Comparison of ENCODE assay signal across 36 cellular contexts in genomic region chr18:1273469-1273868, GRCh38.
"Had no signal": no experiment of that assay in that cellular context is flagged by ENCODE, and none has a peak within 500 bp of the region (broad histone marks: within the 10 kb centered on the region; RNA-seq: fewer than 3 reads in every experiment).

No MANE protein-coding gene starts in this region.

- H3K36me3 Mint-ChIP-seq: activated CD4-positive, alpha-beta memory T cell treated with anti-CD3 and anti-CD28 coated beads for 36 hours; activated naive CD4-positive, alpha-beta T cell treated with anti-CD3 and anti-CD28 coated beads, Interleukin-2, amount 50 U/mL, for 72 hours; activated naive CD8-positive, alpha-beta T cell treated with anti-CD3 and anti-CD28 coated beads for 36 hours had no signal

- H3K36me3 ChIP-seq: adrenal gland, brain microvascular endothelial cell, breast epithelium had no signal

- H3K4me1 ChIP-seq: adrenal gland, breast epithelium had no signal

- H3K4me1 Mint-ChIP-seq: activated B cell treated with CpG ODN at 0.5 μM for 24 hours; activated CD4-positive, alpha-beta T cell treated with anti-CD3 and anti-CD28 coated beads, Interleukin-2, amount 10 ng/mL, durations not matched to agents 24 days and 14 days; activated naive CD8-positive, alpha-beta T cell treated with anti-CD3 and anti-CD28 coated beads for 36 hours; activated T-helper 17 cell treated with anti-CD3 and anti-CD28 coated beads, Interleukin-2, amount 50 U/mL, for 72 hours had no signal

- DNase-seq: activated B cell treated with CpG ODN at 0.5 μM for 24 hours; activated CD4-positive, alpha-beta memory T cell treated with anti-CD3 and anti-CD28 coated beads for 36 hours; activated CD4-positive, alpha-beta T cell treated with anti-CD3 and anti-CD28 coated beads for 4 hours; activated CD4-positive, alpha-beta T cell treated with anti-CD3 and anti-CD28 coated beads, Interleukin-2, amount 10 ng/mL, durations not matched to agents 24 days and 14 days; activated CD4-positive, alpha-beta T cell treated with anti-CD3 and anti-CD28 coated beads, Interleukin-2, amount 50 U/mL, for 1 hour; activated CD4-positive, alpha-beta T cell treated with anti-CD3 and anti-CD28 coated beads, Interleukin-2, amount 50 U/mL, for 4 hours; activated CD4-positive, CD25-positive, alpha-beta regulatory T cell treated with anti-CD3 and anti-CD28 coated beads, Interleukin-2, amount 50 U/mL, for 72 hours; activated CD8-positive, alpha-beta memory T cell treated with anti-CD3 and anti-CD28 coated beads, Interleukin-2, amount 50 U/mL, for 4 hours; activated CD8-positive, alpha-beta T cell treated with anti-CD3 and anti-CD28 coated beads for 36 hours; activated effector memory CD4-positive, alpha-beta T cell treated with anti-CD3 and anti-CD28 coated beads, Interleukin-2, amount 50 U/mL, for 16 hours; activated gamma-delta T cell treated with Interleukin-2 at 50 U/mL for 16 hours; activated naive CD4-positive, alpha-beta T cell; activated naive CD4-positive, alpha-beta T cell treated with anti-CD3 and anti-CD28 coated beads for 36 hours; activated naive CD4-positive, alpha-beta T cell treated with anti-CD3 and anti-CD28 coated beads, Interleukin-2, amount 50 U/mL, for 16 hours; activated naive CD8-positive, alpha-beta T cell treated with anti-CD3 and anti-CD28 coated beads for 36 hours; activated T-cell treated with anti-CD3 and anti-CD28 coated beads for 4 hours; activated T-cell treated with anti-CD3 and anti-CD28 coated beads, Interleukin-2, amount 50 U/mL, for 1 hour; activated T-cell treated with anti-CD3 and anti-CD28 coated beads, Interleukin-2, amount 50 U/mL, for 4 hours; activated T-cell treated with anti-CD3 and anti-CD28 coated beads, Interleukin-2, amount 50 U/mL, for 72 hours; adrenal gland; amniotic stem cell; aorta; body of pancreas; brain microvascular endothelial cell; central memory CD4-positive, alpha-beta T cell; T-helper 2 cell; T-helper 9 cell had no signal

- ATAC-seq: activated CD8-positive, alpha-beta T cell treated with anti-CD3 and anti-CD28 coated beads for 36 hours; activated naive CD4-positive, alpha-beta T cell treated with anti-CD3 and anti-CD28 coated beads, Interleukin-2, amount 50 U/mL, for 72 hours; activated T-cell treated with anti-CD3 and anti-CD28 coated beads, Interleukin-2, amount 50 U/mL, for 4 hours; activated T-cell treated with anti-CD3 and anti-CD28 coated beads, Interleukin-2, amount 50 U/mL, for 72 hours; activated T-helper 17 cell treated with anti-CD3 and anti-CD28 coated beads, Interleukin-2, amount 50 U/mL, for 72 hours; body of pancreas had no signal

- H3K27me3 Mint-ChIP-seq: activated B cell treated with CpG ODN at 0.5 μM for 24 hours; activated CD4-positive, alpha-beta memory T cell treated with anti-CD3 and anti-CD28 coated beads for 36 hours; activated CD4-positive, alpha-beta T cell treated with anti-CD3 and anti-CD28 coated beads, Interleukin-2, amount 10 ng/mL, durations not matched to agents 24 days and 14 days; activated CD8-positive, alpha-beta T cell treated with anti-CD3 and anti-CD28 coated beads for 36 hours; activated naive CD8-positive, alpha-beta T cell treated with anti-CD3 and anti-CD28 coated beads for 36 hours; activated T-helper 17 cell treated with anti-CD3 and anti-CD28 coated beads, Interleukin-2, amount 50 U/mL, for 72 hours had no signal

- H3K4me3 Mint-ChIP-seq: activated B cell treated with CpG ODN at 0.5 μM for 24 hours; activated CD4-positive, alpha-beta memory T cell treated with anti-CD3 and anti-CD28 coated beads for 36 hours; activated CD4-positive, alpha-beta T cell treated with anti-CD3 and anti-CD28 coated beads, Interleukin-2, amount 10 ng/mL, durations not matched to agents 24 days and 14 days; activated CD8-positive, alpha-beta T cell treated with anti-CD3 and anti-CD28 coated beads for 36 hours; activated naive CD4-positive, alpha-beta T cell treated with anti-CD3 and anti-CD28 coated beads for 36 hours; activated naive CD8-positive, alpha-beta T cell treated with anti-CD3 and anti-CD28 coated beads for 36 hours; activated T-cell treated with anti-CD3 and anti-CD28 coated beads, Interleukin-2, amount 50 U/mL, for 4 hours; activated T-cell treated with anti-CD3 and anti-CD28 coated beads, Interleukin-2, amount 50 U/mL, for 72 hours; activated T-helper 1 cell treated with anti-CD3 and anti-CD28 coated beads, Interleukin-12 subunit alpha, Interleukin-12 subunit beta, Interleukin-2, Interleukin-4 antibody, amounts not matched to agents 30 ng/mL and 10 ng/mL and 1 ng/mL, durations not matched to agents 14 hours and 24 hours and 36 hours; activated T-helper 17 cell treated with anti-CD3 and anti-CD28 coated beads, Interleukin-2, amount 50 U/mL, for 72 hours; T-helper 1 cell treated with Interleukin-12 subunit alpha and Interleukin-12 subunit beta and Interleukin-4 antibody, amounts not matched to agents 30 μg/mL and 1 μg/mL, for 36 hours; T-helper 2 cell treated with Interferon-gamma antibody and Interleukin-4, amounts not matched to agents 5 μg/mL and 100 μg/mL, for 36 hours had no signal

- H3K4me3 ChIP-seq: adrenal gland, body of pancreas, breast epithelium had no signal

- H3K27ac Mint-ChIP-seq: activated B cell treated with CpG ODN at 0.5 μM for 24 hours; activated CD4-positive, alpha-beta memory T cell treated with anti-CD3 and anti-CD28 coated beads for 36 hours; activated CD4-positive, alpha-beta T cell treated with anti-CD3 and anti-CD28 coated beads, Interleukin-2, amount 10 ng/mL, durations not matched to agents 24 days and 14 days; activated CD8-positive, alpha-beta T cell treated with anti-CD3 and anti-CD28 coated beads for 36 hours; activated naive CD4-positive, alpha-beta T cell treated with anti-CD3 and anti-CD28 coated beads for 36 hours; activated naive CD4-positive, alpha-beta T cell treated with anti-CD3 and anti-CD28 coated beads, Interleukin-2, amount 50 U/mL, for 72 hours; activated naive CD8-positive, alpha-beta T cell treated with anti-CD3 and anti-CD28 coated beads for 36 hours; activated T-cell treated with anti-CD3 and anti-CD28 coated beads, Interleukin-2, amount 50 U/mL, for 72 hours; activated T-helper 1 cell treated with anti-CD3 and anti-CD28 coated beads, Interleukin-12 subunit alpha, Interleukin-12 subunit beta, Interleukin-2, Interleukin-4 antibody, amounts not matched to agents 30 ng/mL and 10 ng/mL and 1 ng/mL, durations not matched to agents 14 hours and 24 hours and 36 hours; activated T-helper 17 cell treated with anti-CD3 and anti-CD28 coated beads, Interleukin-2, amount 50 U/mL, for 72 hours; T-helper 1 cell treated with Interleukin-12 subunit alpha and Interleukin-12 subunit beta and Interleukin-4 antibody, amounts not matched to agents 30 μg/mL and 1 μg/mL, for 36 hours; T-helper 2 cell treated with Interferon-gamma antibody and Interleukin-4, amounts not matched to agents 5 μg/mL and 100 μg/mL, for 36 hours had no signal

- H3K27ac ChIP-seq: adrenal gland, body of pancreas, brain microvascular endothelial cell, breast epithelium, VCaP had no signal

- FAIRE-seq: astrocyte, TTC549 had no signal

- H3K9me3 Mint-ChIP-seq: activated CD4-positive, alpha-beta memory T cell treated with anti-CD3 and anti-CD28 coated beads for 36 hours; activated CD4-positive, alpha-beta T cell treated with anti-CD3 and anti-CD28 coated beads, Interleukin-2, amount 10 ng/mL, durations not matched to agents 24 days and 14 days; activated naive CD4-positive, alpha-beta T cell treated with anti-CD3 and anti-CD28 coated beads for 36 hours; activated T-helper 1 cell treated with anti-CD3 and anti-CD28 coated beads, Interleukin-12 subunit alpha, Interleukin-12 subunit beta, Interleukin-2, Interleukin-4 antibody, amounts not matched to agents 30 ng/mL and 10 ng/mL and 1 ng/mL, durations not matched to agents 14 hours and 24 hours and 36 hours; T-helper 1 cell treated with Interleukin-12 subunit alpha and Interleukin-12 subunit beta and Interleukin-4 antibody, amounts not matched to agents 30 μg/mL and 1 μg/mL, for 36 hours had no signal

- H3K9me3 ChIP-seq: adrenal gland, body of pancreas, breast epithelium had no signal

- H3K27me3 ChIP-seq: adrenal gland, body of pancreas, brain microvascular endothelial cell, breast epithelium had no signal
